9 cellular contexts compared by ENCODE assay signal in the genomic region with DNA sequence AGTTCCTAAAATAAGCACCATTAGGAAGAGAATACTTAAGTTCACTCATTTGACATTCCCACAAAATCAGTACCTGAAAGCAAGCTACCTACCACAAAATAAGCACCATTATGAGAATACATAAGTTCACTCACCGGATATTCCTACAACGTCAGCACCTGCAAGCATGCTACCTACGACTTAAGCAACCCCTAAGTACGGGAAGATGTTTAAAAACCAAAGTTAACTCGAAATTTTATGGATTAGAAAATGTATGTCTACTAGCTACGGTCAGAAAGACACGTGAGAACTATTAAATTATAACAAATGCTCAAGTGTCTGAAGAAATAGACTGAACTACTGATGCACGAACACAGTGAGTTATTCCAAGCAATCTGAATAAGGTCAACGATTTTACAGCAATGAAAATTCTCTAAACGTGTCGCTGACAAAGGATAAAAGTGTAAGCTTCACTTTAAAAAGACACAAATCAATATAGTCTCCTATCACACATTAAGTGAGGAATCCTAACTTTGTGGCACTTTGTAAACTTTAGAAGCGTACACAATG. TPM values are rescaled to one million over a fixed set of nuclear protein-coding genes. Genes with fewer than 3 reads are reported as not detected.
DNase-seq lines count a peak whose midpoint lies in the region; ATAC-seq, FAIRE-seq and TF ChIP-seq lines count a peak whose summit lies in the region.
"Had no signal": no experiment of that assay in that cellular context is flagged by ENCODE, and none has a peak within 500 bp of the region (broad histone marks: within the 10 kb centered on the region; RNA-seq: fewer than 3 reads in every experiment).

No MANE protein-coding gene starts in this region.

- H3K9me2 ChIP-seq in DOHH2 (replicated peaks; ENCODE audit: control insufficient read depth, low read length) = no peaks in the 10 kb centered on the region
- H3K9me2 ChIP-seq in PC-9 (ENCODE audit: insufficient read depth) = no peaks in the 10 kb centered on the region

- intact Hi-C loops in PC-9 (cut with micrococcal nuclease; ENCODE audit: unreplicated experiment) = no loop called here
- intact Hi-C loops in pancreas (cut with DNase I) = no loop called here

- peaks cover 47% of the 10 kb centered on the region for H3K36me3 ChIP-seq in DOHH2 (ENCODE audit: control insufficient read depth, low read length)
- 0 out of 2 replicates have a peak, but pooled peaks cover 4% of the 10 kb centered on the region for H3K36me3 ChIP-seq in PC-9 (ENCODE audit: low read depth)
- no peaks in the 10 kb centered on the region for H3K36me3 ChIP-seq in pancreas

- H3K27me3 ChIP-seq in DOHH2 (ENCODE audit: control insufficient read depth, low read length) (no peaks in the 10 kb centered on the region), PC-9 (ENCODE audit: insufficient read depth, low read depth) (no peaks in the 10 kb centered on the region), pancreas (no peaks in the 10 kb centered on the region)

- H3K4me2 ChIP-seq in DOHH2 (ENCODE audit: low read length) (peak overlapping the region; percentile 94), PC-9 (peak overlapping the region; percentile 96)

- peaks cover 65% of the 10 kb centered on the region for H3K79me2 ChIP-seq in DOHH2 (ENCODE audit: control insufficient read depth, low read length)
- peaks cover 63% of the 10 kb centered on the region for H3K79me2 ChIP-seq in PC-9 (ENCODE audit: low read depth)

- H3F3A ChIP-seq in DOHH2 (ENCODE audit: control insufficient read depth, insufficient read depth) (0 out of 2 replicates have a peak, but pooled peaks cover 3% of the 10 kb centered on the region), PC-9 (ENCODE audit: insufficient read depth, low read depth) (peaks cover 17% of the 10 kb centered on the region; the same call in 1 of the 2 replicates)

- peak overlapping the region; percentile 19; the same call in 1 of the 2 replicates for H2AFZ ChIP-seq in PC-9

- CTCF ChIA-PET in PC-9 (lab: Charles Lee) = no interaction called here

- WGBS in pancreas, 2 donors = 1 to 2% methylated on average over 12 of the region's 12 CpGs

- FAIRE-seq in pancreas (lab: Jason Lieb, UNC) (no peak), D721Med (lab: Jason Lieb, UNC) (no peak)
- FAIRE-seq: endometrium had no signal

- H3K4me1 ChIP-seq in DOHH2 (ENCODE audit: control insufficient read depth, low read length) (peaks cover 39% of the 10 kb centered on the region), PC-9 (replicated peaks; ENCODE audit: insufficient read depth) (peaks cover 45% of the 10 kb centered on the region), pancreas (peaks cover 6 to 35% (median 15%) of the 10 kb centered on the region in 3 donors)

- TF ChIP-seq CTCF in DOHH2 (IDR thresholded peaks at IDR 0.05; ENCODE audit: low read depth, low read length, poor library complexity, severe bottlenecking) (no peak), PC-9 (conservative IDR thresholded peaks at IDR 0.05) (no peak), epithelial cell of esophagus (IDR thresholded peaks at IDR 0.05; ENCODE audit: insufficient read depth, low read depth, low read length, missing control alignments) (no peak), pancreas (IDR thresholded peaks at IDR 0.05) (no peak), D721Med (IDR thresholded peaks at IDR 0.05; ENCODE audit: insufficient read depth, missing control alignments) (no peak)

- POLR2A ChIA-PET in PC-9 (lab: Charles Lee; ENCODE audit: unreplicated experiment) = interaction anchor here (0.6 kb wide), 1 partner anchor 162 kb away, joined by 3 read pairs; no protein-coding TSS in a partner anchor

- DNase-seq in PC-9 = no peak
- peak; percentile 35 for DNase-seq in epithelial cell of esophagus (ENCODE audit: low read depth)
- DNase-seq in pancreas = no peak
- no peak for DNase-seq in D721Med (ENCODE audit: insufficient read length, low spot score)
- DNase-seq in germinal center (ENCODE audit: low spot score) = no peak
- DNase-seq in islet precursor cell = no peak

- peak overlapping the region; percentile 35 for H3K27ac ChIP-seq in DOHH2 (ENCODE audit: low read depth, low read length)
- peak overlapping the region; percentile 8; the same call in 1 of the 2 replicates for H3K27ac ChIP-seq in PC-9
- H3K27ac ChIP-seq in pancreas = peak overlapping the region; percentile 83 to 93 (median 89)

- peaks cover 29% of the 10 kb centered on the region for H4K20me1 ChIP-seq in DOHH2 (ENCODE audit: control insufficient read depth, insufficient read depth, low read depth, low read length)
- H4K20me1 ChIP-seq in PC-9 (ENCODE audit: insufficient read depth) = peaks cover 54% of the 10 kb centered on the region

- no peak for ATAC-seq in pancreas
- no peak for ATAC-seq in GM19452 (IDR thresholded peaks at IDR 0.05; ENCODE audit: unreplicated experiment)

- no peaks in the 10 kb centered on the region for H3K9me3 ChIP-seq in DOHH2 (ENCODE audit: control insufficient read depth, insufficient read depth, low read length)
- no peaks in the 10 kb centered on the region for H3K9me3 ChIP-seq in PC-9 (ENCODE audit: insufficient read depth, low read depth)
- H3K9me3 ChIP-seq in pancreas = no peaks in the 10 kb centered on the region

- H3K4me3 ChIP-seq in DOHH2 (ENCODE audit: low read length) = peak overlapping the region; percentile 74
- peak overlapping the region; percentile 93 for H3K4me3 ChIP-seq in PC-9
- H3K4me3 ChIP-seq in epithelial cell of esophagus (ENCODE audit: low read length) = peak overlapping the region; percentile 80
- H3K4me3 ChIP-seq in pancreas = peak overlapping the region; percentile 71 to 97 (median 89)

- no TSS peak for BruUV-seq in PC-9 (replicated peaks; lab: Mats Ljungman, UMichigan)

RNA-seq across cellular contexts. Expression of a gene that starts 1.5 kb away (rescaled TPM):
- 146 and 161 TPM in 2 replicates for total RNA-seq in PC-9 (2021)
- 10 to 100 TPM; 41.7 to 65.4 (median 55.3) TPM for total RNA-seq in pancreas
- polyA plus RNA-seq in pancreas = 10 to 100 TPM; 11.0 to 25.0 TPM

RNA-seq across cellular contexts. Expression of a gene that starts 27.6 kb away (rescaled TPM):
- 37.3 and 43.3 TPM in 2 replicates for total RNA-seq in PC-9 (2021)
- 1 to 10 TPM in 5 of 6 donors, under 1 TPM in 1; 0.92 to 5.0 (median 4.1) TPM for total RNA-seq in pancreas
- polyA plus RNA-seq in pancreas = 1 to 10 TPM; 6.6 to 10.0 TPM

RNA-seq across cellular contexts. Expression of a gene that starts 50.7 kb away (rescaled TPM):
- total RNA-seq in PC-9 (2021) (not detected in 2 replicates), pancreas (1 to 10 TPM in 1 of 6 donors, under 1 TPM in 1, not detected in 4; 0.32 to 1.7 TPM)
- polyA plus RNA-seq in pancreas = not detected

Comparison
In these comparisons a context has a peak if more than half of its experiments do, and no peak if none do; other contexts are left out.
1. H3K27ac ChIP-seq: peak in every context shown above with its lines; median percentile 89 in pancreas; 35 in DOHH2; 8 in PC-9.